ENCODE assay signal across 1 cellular context in the genomic region with DNA sequence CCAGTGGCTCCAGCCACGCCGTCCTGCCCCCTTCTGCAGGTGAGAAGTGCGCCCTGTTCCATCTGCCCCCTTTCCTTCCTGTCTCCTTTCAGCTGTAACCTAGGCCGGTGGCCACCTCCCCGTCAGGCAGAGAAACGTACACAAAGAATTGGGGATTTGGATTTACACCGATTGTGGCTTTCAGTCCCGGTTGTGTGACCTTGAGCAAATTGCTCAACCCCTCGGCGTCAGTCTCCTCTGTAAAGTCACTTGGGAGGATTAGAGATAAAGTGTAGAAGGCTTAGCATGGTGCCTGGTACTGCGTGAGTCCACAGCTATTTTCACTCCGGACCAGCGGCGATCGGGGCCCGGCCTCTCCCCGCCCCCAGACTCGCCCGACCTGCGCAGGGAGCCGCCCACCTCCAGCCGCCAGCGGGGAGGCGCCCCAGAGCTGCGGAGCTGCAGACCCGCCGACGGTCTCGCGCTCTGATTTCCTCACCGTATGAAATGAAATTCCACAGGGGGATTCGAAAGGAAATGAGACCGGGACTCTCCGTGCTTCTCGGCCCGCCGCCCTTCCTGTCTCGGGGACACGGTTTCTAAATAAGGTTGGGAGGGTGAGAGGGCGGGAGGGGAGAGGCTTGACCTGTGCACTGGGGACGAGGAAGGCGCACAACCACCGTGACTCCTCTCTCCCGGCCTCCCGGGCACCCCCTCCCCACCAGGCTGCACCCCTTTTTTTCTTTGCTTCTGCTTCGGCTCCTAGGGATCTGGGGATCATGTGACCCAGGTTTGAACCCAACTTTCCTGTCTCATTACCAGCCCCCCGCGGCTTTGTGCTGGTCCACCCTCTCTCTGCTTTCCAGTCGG.
TF ChIP-seq lines count a peak whose summit lies in the region.

No MANE protein-coding gene starts in this region.

TF ChIP-seq in WTC11, 78 proteins besides CTCF, POLR2A, EP300 and RAD21 (continued from another document):
- no peak for TF ChIP-seq TEAD4 (CRISPR knock-in tag; IDR thresholded peaks at IDR 0.05)
